Comparison of ENCODE assay signal across 16 cellular contexts in genomic region chr7:20834656-20835055, GRCh38. TPM values are rescaled to one million over a fixed set of nuclear protein-coding genes. Genes with fewer than 3 reads are reported as not detected.
DNase-seq lines count a peak whose midpoint lies in the region; ATAC-seq and TF ChIP-seq lines count a peak whose summit lies in the region.
"Had no signal": no experiment of that assay in that cellular context is flagged by ENCODE, and none has a peak within 500 bp of the region (broad histone marks: within the 10 kb centered on the region; RNA-seq: fewer than 3 reads in every experiment).

No MANE protein-coding gene starts in this region.

- no peak overlapping the region for H3K4me2 ChIP-seq in SK-N-SH
- H3K4me2 ChIP-seq in Karpas-422 (ENCODE audit: low read depth, low read length, poor library complexity, severe bottlenecking): no peak overlapping the region
- peak overlapping the region; percentile 68 for H3K4me2 ChIP-seq in smooth muscle cell

- peak; percentile 12; the same call in 1 of the 2 replicates for TF ChIP-seq RAD21 in SK-N-SH (IDR thresholded peaks at IDR 0.05; ENCODE audit: low read length)

- no peak overlapping the region for H3K4me3 Mint-ChIP-seq in brain
- no peak overlapping the region for H3K4me3 Mint-ChIP-seq in activated T-cell treated with anti-CD3 and anti-CD28 coated beads, Interleukin-2, amount 50 U/mL, for 72 hours

- H3K27me3 ChIP-seq in SK-N-SH (ENCODE audit: insufficient read depth): peaks cover 5% of the 10 kb centered on the region; the same call in 1 of the 2 replicates
- H3K27me3 ChIP-seq in Karpas-422 (ENCODE audit: low read length): no peaks in the 10 kb centered on the region
- H3K27me3 ChIP-seq in smooth muscle cell (ENCODE audit: low read depth): peaks cover 3% of the 10 kb centered on the region
- H3K27me3 ChIP-seq: ovary had no signal

- H3K27me3 Mint-ChIP-seq in brain: peaks cover 5% of the 10 kb centered on the region
- H3K27me3 Mint-ChIP-seq in activated T-cell treated with anti-CD3 and anti-CD28 coated beads, Interleukin-2, amount 50 U/mL, for 72 hours (ENCODE audit: low read depth): no peaks in the 10 kb centered on the region

- ATAC-seq in SK-N-SH treated with all-trans-retinoic acid at 6 μM for 48 hours: no peak
- no peak for ATAC-seq in activated T-cell treated with anti-CD3 and anti-CD28 coated beads, Interleukin-2, amount 50 U/mL, for 72 hours (replicated peaks in 1 of 2)
- ATAC-seq in GM21737 (IDR thresholded peaks at IDR 0.05; ENCODE audit: unreplicated experiment): no peak
- ATAC-seq: left ventricle myocardium superior had no signal

- no peaks in the 10 kb centered on the region for H4K20me1 ChIP-seq in SK-N-SH (ENCODE audit: insufficient read depth)
- no peaks in the 10 kb centered on the region for H4K20me1 ChIP-seq in Karpas-422 (ENCODE audit: insufficient read depth, low read depth, low read length)
- H4K20me1 ChIP-seq in smooth muscle cell (ENCODE audit: low read depth): no peaks in the 10 kb centered on the region

- no peaks in the 10 kb centered on the region for H3K36me3 Mint-ChIP-seq in brain
- no peaks in the 10 kb centered on the region for H3K36me3 Mint-ChIP-seq in activated T-cell treated with anti-CD3 and anti-CD28 coated beads, Interleukin-2, amount 50 U/mL, for 72 hours (ENCODE audit: insufficient read depth in 2 of 2)

- H3K9me3 Mint-ChIP-seq in brain: no peaks in the 10 kb centered on the region
- no peaks in the 10 kb centered on the region for H3K9me3 Mint-ChIP-seq in activated T-cell treated with anti-CD3 and anti-CD28 coated beads, Interleukin-2, amount 50 U/mL, for 72 hours

- TF ChIP-seq EP300 in SK-N-SH (IDR thresholded peaks at IDR 0.05; ENCODE audit: borderline replicate concordance in 1 of 2, low read depth in 1 of 2, low read length in 1 of 2): no peak

- TF ChIP-seq CTCF in SK-N-SH (IDR thresholded peaks at IDR 0.05) (peak; percentile 33), brain (conservative IDR thresholded peaks at IDR 0.05) (peak; percentile 18 to 39), smooth muscle cell (IDR thresholded peaks at IDR 0.05; ENCODE audit: borderline replicate concordance, insufficient read depth, poor library complexity, severe bottlenecking) (peak; percentile 19)

- H3K79me2 ChIP-seq in SK-N-SH (ENCODE audit: insufficient read depth): no peaks in the 10 kb centered on the region
- no peaks in the 10 kb centered on the region for H3K79me2 ChIP-seq in Karpas-422 (ENCODE audit: low read length)
- H3K79me2 ChIP-seq in smooth muscle cell (ENCODE audit: low read depth): no peaks in the 10 kb centered on the region

- H3K9me3 ChIP-seq in SK-N-SH (no peaks in the 10 kb centered on the region), Karpas-422 (ENCODE audit: low read length) (no peaks in the 10 kb centered on the region), smooth muscle cell (replicated peaks; ENCODE audit: low read depth) (no peaks in the 10 kb centered on the region)
- H3K9me3 ChIP-seq: ovary had no signal

- H3K4me3 ChIP-seq in SK-N-SH (ENCODE audit: low read depth in 2 of 2, low read length in 1 of 2) (no peak overlapping the region), Karpas-422 (ENCODE audit: low read length) (no peak overlapping the region), smooth muscle cell (no peak overlapping the region)
- H3K4me3 ChIP-seq: ovary had no signal

- H3K9ac ChIP-seq in SK-N-SH: no peak overlapping the region
- no peak overlapping the region for H3K9ac ChIP-seq in Karpas-422 (ENCODE audit: low read length)
- no peak overlapping the region for H3K9ac ChIP-seq in smooth muscle cell (ENCODE audit: low read depth)

- H3K4me1 ChIP-seq in SK-N-SH (ENCODE audit: control insufficient read depth in 1 of 2, insufficient read depth in 2 of 2, low read depth in 1 of 2, low read length in 1 of 2) (no peaks in the 10 kb centered on the region), Karpas-422 (ENCODE audit: low read length) (no peaks in the 10 kb centered on the region), smooth muscle cell (ENCODE audit: low read depth) (no peaks in the 10 kb centered on the region)

- H3K36me3 ChIP-seq in SK-N-SH (replicated peaks in 1 of 2; ENCODE audit: control insufficient read depth in 1 of 2, insufficient read depth in 2 of 2, low read length in 1 of 2) (no peaks in the 10 kb centered on the region), Karpas-422 (ENCODE audit: insufficient read depth, low read length) (no peaks in the 10 kb centered on the region), smooth muscle cell (ENCODE audit: low read depth) (no peaks in the 10 kb centered on the region)
- H3K36me3 ChIP-seq: ovary had no signal

- no peaks in the 10 kb centered on the region for H3F3A ChIP-seq in SK-N-SH (replicated peaks; ENCODE audit: insufficient read depth)
- no peaks in the 10 kb centered on the region for H3F3A ChIP-seq in smooth muscle cell (ENCODE audit: low read depth)

- CTCF ChIA-PET in SK-N-SH (lab: Yijun Ruan, JAX): interaction anchor here (1.3 kb wide), 1 partner anchor 10 kb away, joined by 4 read pairs; no protein-coding TSS in a partner anchor

- H2AFZ ChIP-seq in SK-N-SH (ENCODE audit: low read depth) (no peak overlapping the region), Karpas-422 (ENCODE audit: low read length) (no peak overlapping the region), smooth muscle cell (ENCODE audit: low read depth) (no peak overlapping the region)

- POLR2A ChIA-PET in SK-N-SH (lab: Yijun Ruan, JAX): no interaction called here

- H3K27ac ChIP-seq in SK-N-SH (ENCODE audit: low read depth in 2 of 2, low read length in 1 of 2) (no peak overlapping the region), Karpas-422 (ENCODE audit: low read length) (no peak overlapping the region), smooth muscle cell (ENCODE audit: low read depth) (no peak overlapping the region)
- H3K27ac ChIP-seq: ovary had no signal

- H3K9me2 ChIP-seq in SK-N-SH: no peaks in the 10 kb centered on the region
- no peaks in the 10 kb centered on the region for H3K9me2 ChIP-seq in Karpas-422 (replicated peaks; ENCODE audit: insufficient read depth, low read length)

- peaks cover 13% of the 10 kb centered on the region for H3K4me1 Mint-ChIP-seq in brain
- no peaks in the 10 kb centered on the region for H3K4me1 Mint-ChIP-seq in activated T-cell treated with anti-CD3 and anti-CD28 coated beads, Interleukin-2, amount 50 U/mL, for 72 hours (ENCODE audit: low read depth)

- no peak overlapping the region for H3K27ac Mint-ChIP-seq in brain
- H3K27ac Mint-ChIP-seq in activated T-cell treated with anti-CD3 and anti-CD28 coated beads, Interleukin-2, amount 50 U/mL, for 72 hours: no peak overlapping the region

- DNase-seq in SK-N-SH (no peak), Karpas-422 (peak; percentile 44), smooth muscle cell (lab: John Stamatoyannopoulos, UW; ENCODE audit: unreplicated experiment) (no peak)
- no peak for DNase-seq in activated CD4-positive, alpha-beta T cell treated with anti-CD3 and anti-CD28 coated beads, Interleukin-2, amount 50 U/mL, for 48 hours
- DNase-seq in activated T-cell treated with anti-CD3 and anti-CD28 coated beads, Interleukin-2, amount 50 U/mL, for 72 hours: no peak
- DNase-seq: anterior cingulate cortex, GOT3, left ventricle myocardium superior, NCI-H2227 treated with DMSO at 0.1 percent for 48 hours, ovary, SIG-M5 had no signal

TF ChIP-seq in SK-N-SH, 30 proteins besides CTCF, POLR2A, EP300 and RAD21:
- TF ChIP-seq SMC3 (IDR thresholded peaks at IDR 0.05; ENCODE audit: low read depth, low read length): no peak
- TF ChIP-seq MEF2A (IDR thresholded peaks at IDR 0.05; ENCODE audit: borderline replicate concordance, low read depth): no peak

TF ChIP-seq in SK-N-SH treated with all-trans-retinoic acid at 6 μM for 48 hours, 23 proteins besides CTCF, POLR2A, EP300 and RAD21 (continues in another document):
- TF ChIP-seq CSDC2 (CRISPR knock-in tag; IDR thresholded peaks at IDR 0.05) (no peak), PPARA (CRISPR knock-in tag; IDR thresholded peaks at IDR 0.05; ENCODE audit: borderline replicate concordance) (no peak), ARNTL (CRISPR knock-in tag; IDR thresholded peaks at IDR 0.05; ENCODE audit: borderline replicate concordance, low read depth) (no peak), TOX (CRISPR knock-in tag; IDR thresholded peaks at IDR 0.05; ENCODE audit: borderline replicate concordance) (no peak), ZFP30 (CRISPR knock-in tag; IDR thresholded peaks at IDR 0.05) (no peak), ZFP3 (CRISPR knock-in tag; IDR thresholded peaks at IDR 0.05) (no peak), SNAI2 (CRISPR knock-in tag; IDR thresholded peaks at IDR 0.05) (no peak), CREB5 (CRISPR knock-in tag; IDR thresholded peaks at IDR 0.05; ENCODE audit: low read depth) (no peak), ESRRG (CRISPR knock-in tag; IDR thresholded peaks at IDR 0.05) (no peak)

RNA-seq across cellular contexts. Expression of gene SP8, which starts 48.0 kb away (rescaled TPM):
- polyA plus RNA-seq in SK-N-SH (2012; rRNA removed): not detected in 2 replicates
- not detected in 2 replicates for polyA plus RNA-seq in SK-N-SH (2012; cell fraction: cytosol; rRNA removed)
- polyA plus RNA-seq in SK-N-SH (2012; cell fraction: nucleus; rRNA removed): not detected in 2 replicates
- not detected in 2 replicates for total RNA-seq in Karpas-422 (2014; rRNA removed; shearing (Covaris generic); ENCODE audit: low replicate concordance)
- 1.2 TPM for polyA plus RNA-seq in brain (ENCODE audit: insufficient read depth, low read depth, low replicate concordance)
- not detected in 2 replicates for total RNA-seq in smooth muscle cell
- not detected in 2 replicates for polyA plus RNA-seq in smooth muscle cell
- not detected for total RNA-seq in activated T-cell treated with anti-CD3 and anti-CD28 coated beads, Interleukin-2, amount 50 U/mL, for 72 hours
- total RNA-seq: G401, glomerular endothelial cell, left ventricle myocardium superior had no signal
- polyA plus RNA-seq: ovary had no signal
